In genomic region chr3:50155891-50156290, GRCh38 we compare ENCODE assay signal across 9 cellular contexts. TPM values are rescaled to one million over a fixed set of nuclear protein-coding genes. Genes with fewer than 3 reads are reported as not detected.
DNase-seq lines count a peak whose midpoint lies in the region; ATAC-seq and TF ChIP-seq lines count a peak whose summit lies in the region.
"Had no signal": no experiment of that assay in that cellular context is flagged by ENCODE, and none has a peak within 500 bp of the region (broad histone marks: within the 10 kb centered on the region; RNA-seq: fewer than 3 reads in every experiment).

No MANE protein-coding gene starts in this region.

- no TSS peak for BruUV-seq in OCI-LY7 (replicated peaks; lab: Mats Ljungman, UMichigan)

- H3K27ac ChIP-seq in BLaER1 treated with 17β-estradiol and CSF1 and Interleukin-3, amounts not matched to agents 10 nM and 100 nM, result peak overlapping the region in 8 of 11 experiments; percentile 62 to 83 (median 76); a peak in 12 of 22 replicates
- H3K27ac ChIP-seq in OCI-LY7 (ENCODE audit: low read depth, low read length, poor library complexity, severe bottlenecking) (no peak overlapping the region), osteoblast (ENCODE audit: low read depth, low read length) (no peak overlapping the region)

- no peaks in the 10 kb centered on the region for H3K9me2 ChIP-seq in OCI-LY7 (ENCODE audit: insufficient read depth, low read length)

- TF ChIP-seq CTCF in OCI-LY7 (conservative IDR thresholded peaks at IDR 0.05; ENCODE audit: low read length), result no peak
- TF ChIP-seq CTCF in epithelial cell of esophagus (IDR thresholded peaks at IDR 0.05; ENCODE audit: insufficient read depth, low read depth, low read length, missing control alignments), result no peak
- TF ChIP-seq CTCF in osteoblast (IDR thresholded peaks at IDR 0.05; ENCODE audit: extremely low read depth, low read depth, low read length), result no peak

- H3K36me3 ChIP-seq in BLaER1 treated with 17β-estradiol and CSF1 and Interleukin-3, amounts not matched to agents 10 nM and 100 nM, result peaks cover 0 to 18% (median under 1%) of the 10 kb centered on the region in 11 experiments; a peak in 4 of 22 replicates
- no peaks in the 10 kb centered on the region for H3K36me3 ChIP-seq in OCI-LY7 (ENCODE audit: insufficient read depth, low read length)
- H3K36me3 ChIP-seq in osteoblast (ENCODE audit: insufficient read depth, low read length), result no peaks in the 10 kb centered on the region

- H3K27me3 ChIP-seq in BLaER1 treated with 17β-estradiol and CSF1 and Interleukin-3, amounts not matched to agents 10 nM and 100 nM, result peaks cover 7 to 30% (median 15%) of the 10 kb centered on the region in 11 experiments; a peak in 20 of 22 replicates
- peaks cover 8% of the 10 kb centered on the region for H3K27me3 ChIP-seq in osteoblast (ENCODE audit: insufficient read depth, low read length)

- peak overlapping the region; percentile 77 to 90 (median 85); a peak in 20 of 22 replicates for H3K9ac ChIP-seq in BLaER1 treated with 17β-estradiol and CSF1 and Interleukin-3, amounts not matched to agents 10 nM and 100 nM

- peaks cover 27 to 67% (median 63%) of the 10 kb centered on the region in 10 experiments for H3K4me1 ChIP-seq in BLaER1 treated with 17β-estradiol and CSF1 and Interleukin-3, amounts not matched to agents 10 nM and 100 nM
- H3K4me1 ChIP-seq in OCI-LY7 (ENCODE audit: insufficient read depth, low read length, poor library complexity, severe bottlenecking), result peaks cover 5% of the 10 kb centered on the region
- H3K4me1 ChIP-seq in osteoblast (ENCODE audit: insufficient read depth, low read length), result peaks cover 22% of the 10 kb centered on the region

- H2AFZ ChIP-seq in OCI-LY7 (ENCODE audit: low read length), result no peak overlapping the region
- H2AFZ ChIP-seq in osteoblast (ENCODE audit: low read length), result no peak overlapping the region

- H3K79me2 ChIP-seq in OCI-LY7 (ENCODE audit: insufficient read depth, low read depth, low read length) (no peaks in the 10 kb centered on the region), osteoblast (ENCODE audit: insufficient read depth, low read length) (peaks cover 40% of the 10 kb centered on the region)

- peak overlapping the region; percentile 93 to 100 (median 99) for H3K4me2 ChIP-seq in BLaER1 treated with 17β-estradiol and CSF1 and Interleukin-3, amounts not matched to agents 10 nM and 100 nM
- peak overlapping the region; percentile 75; the same call in 1 of the 2 replicates for H3K4me2 ChIP-seq in OCI-LY7 (ENCODE audit: low read length)
- peak overlapping the region; percentile 65 for H3K4me2 ChIP-seq in osteoblast (ENCODE audit: insufficient read depth, low read length)

- H4K20me1 ChIP-seq in BLaER1 treated with 17β-estradiol and CSF1 and Interleukin-3, amounts not matched to agents 10 nM and 100 nM, result peaks cover 0 to 44% (median 18%) of the 10 kb centered on the region in 11 experiments; a peak in 13 of 22 replicates
- H4K20me1 ChIP-seq in OCI-LY7 (ENCODE audit: insufficient read depth, low read length) (no peaks in the 10 kb centered on the region), osteoblast (ENCODE audit: insufficient read depth, low read length) (no peaks in the 10 kb centered on the region)

- POLR2A ChIA-PET in OCI-LY7 (lab: Charles Lee), result interaction anchor here (0.6 kb wide), 1 partner anchor 430 kb away, joined by 3 read pairs; no protein-coding TSS in a partner anchor

- H3K9me3 ChIP-seq in BLaER1 treated with 17β-estradiol and CSF1 and Interleukin-3, amounts not matched to agents 10 nM and 100 nM (replicated peaks in 1 of 11), result no peaks in the 10 kb centered on the region
- H3K9me3 ChIP-seq in OCI-LY7 (ENCODE audit: low read length), result no peaks in the 10 kb centered on the region
- no peaks in the 10 kb centered on the region for H3K9me3 ChIP-seq in osteoblast (ENCODE audit: low read depth, low read length)

- CTCF ChIA-PET in OCI-LY7 (lab: Charles Lee; ENCODE audit: unreplicated experiment), result no interaction called here

- DNase-seq in OCI-LY7 (ENCODE audit: low spot score) (no peak), epithelial cell of esophagus (ENCODE audit: low read depth) (peak; percentile 27), osteoblast (ENCODE audit: insufficient read length, low spot score, missing footprints) (no peak), dedifferentiated amniotic fluid mesenchymal stem cell (ENCODE audit: extremely low spot score) (no peak), NCI-H226 (no peak), GF-D8 (lab: John Stamatoyannopoulos, UW) (no peak)
- DNase-seq: amniotic stem cell had no signal

- no peak for ATAC-seq in GM19023 (IDR thresholded peaks at IDR 0.05; ENCODE audit: unreplicated experiment)

- H3K4me3 ChIP-seq in BLaER1 treated with 17β-estradiol and CSF1 and Interleukin-3, amounts not matched to agents 10 nM and 100 nM, result peak overlapping the region; percentile 67 to 87 (median 79)
- no peak overlapping the region for H3K4me3 ChIP-seq in OCI-LY7 (ENCODE audit: low read depth, low read length, poor library complexity, severe bottlenecking)
- peak overlapping the region; percentile 90 for H3K4me3 ChIP-seq in epithelial cell of esophagus (ENCODE audit: low read length)
- peak overlapping the region; percentile 73 for H3K4me3 ChIP-seq in osteoblast (ENCODE audit: insufficient read depth, low read length)

- intact Hi-C loops in OCI-LY7 (cut with micrococcal nuclease; ENCODE audit: unreplicated experiment), result no loop called here

RNA-seq across cellular contexts. Expression of gene SEMA3F, which starts 0.8 kb away (rescaled TPM):
- total RNA-seq in OCI-LY7 (2014; rRNA removed; shearing (Covaris generic)), result 0.28 TPM in 1 of 2 replicates, not detected in the other
- total RNA-seq in OCI-LY7 (2022) (0.18 and 0.84 TPM in 2 replicates), osteoblast (5.1 and 16.5 TPM in 2 replicates)

RNA-seq across cellular contexts. Expression of gene GNAT1, which starts 35.5 kb away (rescaled TPM):
- total RNA-seq in OCI-LY7 (2014; rRNA removed; shearing (Covaris generic)), result not detected in 2 replicates
- not detected in 2 replicates for total RNA-seq in OCI-LY7 (2022)
- not detected in 2 replicates for total RNA-seq in osteoblast

RNA-seq across cellular contexts. Expression of gene SLC38A3, which starts 49.2 kb away (rescaled TPM):
- total RNA-seq in OCI-LY7 (2014; rRNA removed; shearing (Covaris generic)), result not detected in 2 replicates
- total RNA-seq in OCI-LY7 (2022) (not detected in 2 replicates), osteoblast (0.29 and 0.36 TPM in 2 replicates)

Comparison
In these comparisons a context has a peak if more than half of its experiments do, and no peak if none do; other contexts are left out.
1. H3K27ac ChIP-seq: peak in BLaER1 treated with 17β-estradiol and CSF1 and Interleukin-3, amounts not matched to agents 10 nM and 100 nM (8 of 11); none in OCI-LY7 (single experiment) and osteoblast (single experiment).
2. Peak in every context shown above with its lines, with median percentiles within 50 percentile points of each other: H3K4me2 ChIP-seq.